Comparison of ENCODE assay signal across 27 cellular contexts in the genomic region with DNA sequence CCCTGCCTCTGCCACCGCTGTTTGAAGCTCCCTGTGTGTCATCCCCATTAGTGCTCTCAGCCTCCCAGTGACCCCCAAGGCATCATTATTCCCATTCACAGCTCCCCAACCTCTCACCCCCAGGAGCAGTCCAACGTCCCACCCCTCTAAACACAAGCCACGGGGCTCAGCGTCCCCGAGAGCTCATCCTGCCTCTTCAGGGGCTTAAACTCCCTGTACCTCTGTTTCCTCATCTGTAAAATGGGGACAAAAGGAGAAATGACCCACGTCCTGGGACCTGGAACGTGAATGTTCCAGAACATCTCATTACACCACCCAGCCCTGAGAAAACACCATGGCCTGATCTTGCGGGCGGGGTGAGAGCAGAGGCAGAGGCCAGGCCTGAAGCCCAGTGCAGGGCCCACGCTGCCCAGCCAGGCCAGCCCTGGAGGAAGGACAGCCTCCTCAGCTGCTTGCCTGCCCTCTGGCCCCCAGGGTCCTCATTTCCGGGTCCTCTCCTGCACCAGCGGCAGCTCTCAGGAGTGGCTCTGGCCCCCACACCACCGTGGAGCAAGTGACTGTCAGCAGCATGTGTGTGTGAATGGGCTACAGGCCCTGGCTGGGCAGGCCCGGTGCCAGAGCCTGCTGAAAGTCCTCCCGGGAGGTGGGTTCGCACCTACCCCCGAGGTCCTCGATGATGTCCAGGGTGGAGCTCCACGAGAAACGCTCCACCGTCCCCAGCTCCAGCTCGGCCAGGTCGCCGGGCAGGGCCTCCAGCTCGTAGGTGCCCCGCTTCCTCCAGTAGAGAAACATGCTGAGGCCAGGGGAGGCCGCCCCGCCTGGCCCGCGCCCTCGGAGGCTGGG. TPM values are rescaled to one million over a fixed set of nuclear protein-coding genes. Genes with fewer than 3 reads are reported as not detected.
DNase-seq lines count a peak whose midpoint lies in the region; ATAC-seq, FAIRE-seq and TF ChIP-seq lines count a peak whose summit lies in the region.
"Had no signal": no experiment of that assay in that cellular context is flagged by ENCODE, and none has a peak within 500 bp of the region (broad histone marks: within the 10 kb centered on the region; RNA-seq: fewer than 3 reads in every experiment).

No MANE protein-coding gene starts in this region.

- no peaks in the 10 kb centered on the region for H3K27me3 ChIP-seq in NT2/D1 (ENCODE audit: insufficient read depth, insufficient read length)
- peaks cover 5% of the 10 kb centered on the region for H3K27me3 ChIP-seq in bronchial epithelial cell (ENCODE audit: control insufficient read depth, insufficient read depth, low read length)
- H3K27me3 ChIP-seq in osteoblast (ENCODE audit: insufficient read depth, low read length) = no peaks in the 10 kb centered on the region
- H3K27me3 ChIP-seq: MG63, Peyer's patch had no signal

- DNase-seq in NT2/D1 (ENCODE audit: low read depth, low spot score) (no peak), bronchial epithelial cell (ENCODE audit: low read depth) (no peak), kidney (peak; percentile 65), osteoblast (ENCODE audit: insufficient read length, low spot score, missing footprints) (peak; percentile 75)
- DNase-seq in activated CD4-positive, alpha-beta T cell treated with anti-CD3 and anti-CD28 coated beads, Interleukin-2, amount 10 ng/mL, durations not matched to agents 24 days and 14 days = no peak
- DNase-seq: Calu3; CD8-positive, alpha-beta memory T cell; DMS79 treated with DMSO at 0.1 percent for 48 hours; GF-D8; GOT3; KG1; MG63; NCI-H1105 treated with DMSO at 0.1 percent for 48 hours; NCI-H2029; NCI-H2227 treated with DMSO at 0.1 percent for 48 hours; NCI-H526 treated with DMSO at 0.1 percent for 48 hours; OCI-M1; Peyer's patch; SHP77 treated with DMSO at 0.1 percent for 48 hours had no signal

- H3K9me3 ChIP-seq in NT2/D1 (ENCODE audit: insufficient read depth, low read length) (no peaks in the 10 kb centered on the region), kidney (ENCODE audit: control insufficient read depth in 1 of 2, low read length in 2 of 2) (no peaks in the 10 kb centered on the region), osteoblast (ENCODE audit: low read depth, low read length) (no peaks in the 10 kb centered on the region)
- H3K9me3 ChIP-seq: MG63, Peyer's patch had no signal

- no peaks in the 10 kb centered on the region for H3K79me2 ChIP-seq in osteoblast (ENCODE audit: insufficient read depth, low read length)

- H3K9me3 Mint-ChIP-seq in stimulated activated memory B cell treated with anti-CD40 and anti-IgM and Interleukin-4, amounts not matched to agents 10 μg/mL and 1 μg/mL and 100 μg/mL, for 72 hours = no peaks in the 10 kb centered on the region
- H3K9me3 Mint-ChIP-seq in activated CD4-positive, alpha-beta T cell treated with anti-CD3 and anti-CD28 coated beads, Interleukin-2, amount 10 ng/mL, durations not matched to agents 24 days and 14 days = no peaks in the 10 kb centered on the region
- H3K9me3 Mint-ChIP-seq: CD14-positive monocyte; CD8-positive, alpha-beta memory T cell had no signal

- intact Hi-C loops in kidney (cut with DNase I) = no loop called here
- intact Hi-C loops in activated CD4-positive, alpha-beta T cell treated with anti-CD3 and anti-CD28 coated beads, Interleukin-2, amount 10 ng/mL, durations not matched to agents 24 days and 14 days (cut with micrococcal nuclease) = no loop called here

- H3K27ac ChIP-seq in kidney (ENCODE audit: low read depth in 2 of 2, low read length in 2 of 2) (no peak overlapping the region), osteoblast (ENCODE audit: low read depth, low read length) (no peak overlapping the region)
- H3K27ac ChIP-seq: Peyer's patch had no signal

- TF ChIP-seq CTCF in bronchial epithelial cell (IDR thresholded peaks at IDR 0.05; ENCODE audit: insufficient read depth, low read length, severe bottlenecking) (no peak), kidney (IDR thresholded peaks at IDR 0.05; ENCODE audit: borderline replicate concordance, extremely low read depth, insufficient read depth) (no peak), osteoblast (IDR thresholded peaks at IDR 0.05; ENCODE audit: extremely low read depth, low read depth, low read length) (no peak)

- H3K27me3 Mint-ChIP-seq in stimulated activated memory B cell treated with anti-CD40 and anti-IgM and Interleukin-4, amounts not matched to agents 10 μg/mL and 1 μg/mL and 100 μg/mL, for 72 hours = peaks cover 75% of the 10 kb centered on the region
- peaks cover 4% of the 10 kb centered on the region for H3K27me3 Mint-ChIP-seq in activated CD4-positive, alpha-beta T cell treated with anti-CD3 and anti-CD28 coated beads, Interleukin-2, amount 10 ng/mL, durations not matched to agents 24 days and 14 days

- no peak overlapping the region for H2AFZ ChIP-seq in osteoblast (ENCODE audit: low read length)

- no peak for ATAC-seq in stimulated activated memory B cell treated with anti-CD40 and anti-IgM and Interleukin-4, amounts not matched to agents 10 μg/mL and 1 μg/mL and 100 μg/mL, for 72 hours
- ATAC-seq in HG03095 (IDR thresholded peaks at IDR 0.05; ENCODE audit: unreplicated experiment) (no peak), HG03139 (IDR thresholded peaks at IDR 0.05; ENCODE audit: unreplicated experiment) (no peak)

- H3K27ac Mint-ChIP-seq in stimulated activated memory B cell treated with anti-CD40 and anti-IgM and Interleukin-4, amounts not matched to agents 10 μg/mL and 1 μg/mL and 100 μg/mL, for 72 hours = no peak overlapping the region
- no peak overlapping the region for H3K27ac Mint-ChIP-seq in activated CD4-positive, alpha-beta T cell treated with anti-CD3 and anti-CD28 coated beads, Interleukin-2, amount 10 ng/mL, durations not matched to agents 24 days and 14 days
- H3K27ac Mint-ChIP-seq: CD8-positive, alpha-beta memory T cell had no signal

- H3K4me3 ChIP-seq in NT2/D1 (ENCODE audit: insufficient read length, low read depth) (no peak overlapping the region), bronchial epithelial cell (ENCODE audit: low read depth, low read length) (no peak overlapping the region), kidney (ENCODE audit: low read length in 2 of 2) (no peak overlapping the region), osteoblast (ENCODE audit: insufficient read depth, low read length) (no peak overlapping the region)
- H3K4me3 ChIP-seq: MG63, Peyer's patch had no signal

- no peaks in the 10 kb centered on the region for H3K36me3 Mint-ChIP-seq in stimulated activated memory B cell treated with anti-CD40 and anti-IgM and Interleukin-4, amounts not matched to agents 10 μg/mL and 1 μg/mL and 100 μg/mL, for 72 hours
- H3K36me3 Mint-ChIP-seq in activated CD4-positive, alpha-beta T cell treated with anti-CD3 and anti-CD28 coated beads, Interleukin-2, amount 10 ng/mL, durations not matched to agents 24 days and 14 days (ENCODE audit: low read depth) = no peaks in the 10 kb centered on the region
- H3K36me3 Mint-ChIP-seq: CD14-positive monocyte; CD8-positive, alpha-beta memory T cell had no signal

- no peak overlapping the region for H3K4me3 Mint-ChIP-seq in stimulated activated memory B cell treated with anti-CD40 and anti-IgM and Interleukin-4, amounts not matched to agents 10 μg/mL and 1 μg/mL and 100 μg/mL, for 72 hours
- no peak overlapping the region for H3K4me3 Mint-ChIP-seq in activated CD4-positive, alpha-beta T cell treated with anti-CD3 and anti-CD28 coated beads, Interleukin-2, amount 10 ng/mL, durations not matched to agents 24 days and 14 days
- H3K4me3 Mint-ChIP-seq: CD14-positive monocyte; CD8-positive, alpha-beta memory T cell had no signal

- FAIRE-seq in bronchial epithelial cell (lab: Jason Lieb, UNC) (peak; percentile 70), kidney (lab: Jason Lieb, UNC) (no peak)
- FAIRE-seq: GM12891, HTR-8/SVneo had no signal

- H3K4me1 Mint-ChIP-seq in stimulated activated memory B cell treated with anti-CD40 and anti-IgM and Interleukin-4, amounts not matched to agents 10 μg/mL and 1 μg/mL and 100 μg/mL, for 72 hours = peaks cover 7% of the 10 kb centered on the region
- no peaks in the 10 kb centered on the region for H3K4me1 Mint-ChIP-seq in activated CD4-positive, alpha-beta T cell treated with anti-CD3 and anti-CD28 coated beads, Interleukin-2, amount 10 ng/mL, durations not matched to agents 24 days and 14 days
- H3K4me1 Mint-ChIP-seq: CD8-positive, alpha-beta memory T cell had no signal

- no peaks in the 10 kb centered on the region for H3K36me3 ChIP-seq in NT2/D1 (ENCODE audit: insufficient read depth, insufficient read length, low read length)
- H3K36me3 ChIP-seq in bronchial epithelial cell (ENCODE audit: control insufficient read depth, insufficient read depth, low read length) = no peaks in the 10 kb centered on the region
- H3K36me3 ChIP-seq in kidney (ENCODE audit: control insufficient read depth in 1 of 2, insufficient read depth in 2 of 2, low read length in 2 of 2) = no peaks in the 10 kb centered on the region
- H3K36me3 ChIP-seq in osteoblast (ENCODE audit: insufficient read depth, low read length) = no peaks in the 10 kb centered on the region
- H3K36me3 ChIP-seq: MG63, Peyer's patch had no signal

- H3K4me1 ChIP-seq in NT2/D1 (ENCODE audit: insufficient read depth, insufficient read length) = peaks cover under 1% of the 10 kb centered on the region
- H3K4me1 ChIP-seq in kidney (ENCODE audit: control insufficient read depth in 1 of 2, insufficient read depth in 1 of 2, low read depth in 1 of 2, low read length in 2 of 2) = peaks cover 6 to 11% of the 10 kb centered on the region in 2 donors
- H3K4me1 ChIP-seq in osteoblast (ENCODE audit: insufficient read depth, low read length) = peaks cover 21% of the 10 kb centered on the region
- H3K4me1 ChIP-seq: Peyer's patch had no signal

- no peaks in the 10 kb centered on the region for H4K20me1 ChIP-seq in osteoblast (ENCODE audit: insufficient read depth, low read length)

- peak overlapping the region; percentile 21 for H3K9ac ChIP-seq in NT2/D1 (ENCODE audit: insufficient read length, low read depth)
- H3K9ac ChIP-seq in kidney (ENCODE audit: low read length in 2 of 2) = no peak overlapping the region

- no peak overlapping the region for H3K4me2 ChIP-seq in osteoblast (ENCODE audit: insufficient read depth, low read length)

RNA-seq across cellular contexts. Expression of a gene that starts 14.1 kb away (rescaled TPM):
- total RNA-seq in bronchial epithelial cell = 42.9 and 45.2 TPM in 2 replicates
- total RNA-seq in kidney = 14.0 TPM
- polyA plus RNA-seq in kidney (ENCODE audit: insufficient read depth, low read depth, low replicate concordance) = 4.4 TPM
- 11.2 and 13.3 TPM in 2 replicates for total RNA-seq in osteoblast
- 1.3 and 1.9 TPM in 2 replicates for total RNA-seq in activated CD4-positive, alpha-beta T cell treated with anti-CD3 and anti-CD28 coated beads, Interleukin-2, amount 10 ng/mL, durations not matched to agents 24 days and 14 days
- polyA plus RNA-seq: CD14-positive monocyte had no signal

RNA-seq across cellular contexts. Expression of a gene that starts 39.6 kb away (rescaled TPM):
- total RNA-seq in bronchial epithelial cell (20.5 and 30.3 TPM in 2 replicates), kidney (13.8 TPM), osteoblast (3.3 and 5.0 TPM in 2 replicates)
- polyA plus RNA-seq in kidney (ENCODE audit: insufficient read depth, low read depth, low replicate concordance) = 7.6 TPM
- total RNA-seq in activated CD4-positive, alpha-beta T cell treated with anti-CD3 and anti-CD28 coated beads, Interleukin-2, amount 10 ng/mL, durations not matched to agents 24 days and 14 days = 139 and 146 TPM in 2 replicates

RNA-seq across cellular contexts. Expression of a gene that starts 48.7 kb away (rescaled TPM):
- total RNA-seq in bronchial epithelial cell (12.3 and 14.2 TPM in 2 replicates), kidney (28.7 TPM), osteoblast (31.1 and 32.1 TPM in 2 replicates)
- 4.3 TPM for polyA plus RNA-seq in kidney (ENCODE audit: insufficient read depth, low read depth, low replicate concordance)
- 54.7 and 59.2 TPM in 2 replicates for total RNA-seq in activated CD4-positive, alpha-beta T cell treated with anti-CD3 and anti-CD28 coated beads, Interleukin-2, amount 10 ng/mL, durations not matched to agents 24 days and 14 days

RNA-seq across cellular contexts. Expression of a gene that starts 49.5 kb away (rescaled TPM):
- total RNA-seq in bronchial epithelial cell (not detected in 2 replicates), kidney (not detected), osteoblast (under 0.01 and 0.29 TPM in 2 replicates)
- not detected for polyA plus RNA-seq in kidney (ENCODE audit: insufficient read depth, low read depth, low replicate concordance)
- total RNA-seq in activated CD4-positive, alpha-beta T cell treated with anti-CD3 and anti-CD28 coated beads, Interleukin-2, amount 10 ng/mL, durations not matched to agents 24 days and 14 days = not detected in 2 replicates
- total RNA-seq: A673; Calu3; CD8-positive, alpha-beta memory T cell; NCI-H460; Peyer's patch had no signal
- polyA plus RNA-seq: CD14-positive monocyte; CD8-positive, alpha-beta memory T cell had no signal

Comparison
In these comparisons a context has a peak if more than half of its experiments do, and no peak if none do; other contexts are left out.
1. DNase-seq: peak in kidney (single experiment) and osteoblast (single experiment); none in NT2/D1 (single experiment), bronchial epithelial cell (single experiment) and activated CD4-positive, alpha-beta T cell treated with anti-CD3 and anti-CD28 coated beads, Interleukin-2, amount 10 ng/mL, durations not matched to agents 24 days and 14 days (single experiment).